1 cellular context compared by ENCODE assay signal in genomic region chr14:90848944-90849731, GRCh38.
TF ChIP-seq lines count a peak whose summit lies in the region.

No MANE protein-coding gene starts in this region.

TF ChIP-seq in K562, 482 proteins besides CTCF, POLR2A, EP300 and RAD21:
- TF ChIP-seq DPF2 (IDR thresholded peaks at IDR 0.05) (peak; percentile 69; the same call in 1 of the 2 replicates), ZNF592 (IDR thresholded peaks at IDR 0.05) (0 out of 2 replicates have a peak, but pooled peaks have one; percentile 11), ARID1B (IDR thresholded peaks at IDR 0.05) (0 out of 2 replicates have a peak, but pooled peaks have one; percentile 35), JUND (IDR thresholded peaks at IDR 0.05; ENCODE audit: borderline replicate concordance, low read depth, low read length) (peak; percentile 65), JUND (tag; IDR thresholded peaks at IDR 0.05; ENCODE audit: borderline replicate concordance, low read depth, low read length) (peak; percentile 54; the same call in 2 of the 3 replicates), CBFA2T3 (IDR thresholded peaks at IDR 0.05) (peak; percentile 45; the same call in 1 of the 2 replicates), FOSL1 (tag; conservative IDR thresholded peaks at IDR 0.05) (peak; percentile 59), HMG20B (CRISPR knock-in tag; IDR thresholded peaks at IDR 0.05) (no peak), LEF1 (IDR thresholded peaks at IDR 0.05) (0 out of 2 replicates have a peak, but pooled peaks have one; percentile 55), NRF1 (conservative IDR thresholded peaks at IDR 0.05 in 1 of 2, IDR thresholded peaks at IDR 0.05 in 1 of 2) (peak; percentile 81 to 84), ATF3 (IDR thresholded peaks at IDR 0.05) (peak; percentile 53; the same call in 1 of the 2 replicates), ATF3 (CRISPR knock-in tag; conservative IDR thresholded peaks at IDR 0.05) (no peak), SMARCA4 (IDR thresholded peaks at IDR 0.05) (peak; percentile 39), TCF15 (CRISPR knock-in tag; IDR thresholded peaks at IDR 0.05) (no peak), ZBTB33 (CRISPR knock-in tag; IDR thresholded peaks at IDR 0.05) (no peak)
TF ChIP-seq in K562: peak in this region for 10.
